ENCODE assay signal across 16 cellular contexts in the genomic region with DNA sequence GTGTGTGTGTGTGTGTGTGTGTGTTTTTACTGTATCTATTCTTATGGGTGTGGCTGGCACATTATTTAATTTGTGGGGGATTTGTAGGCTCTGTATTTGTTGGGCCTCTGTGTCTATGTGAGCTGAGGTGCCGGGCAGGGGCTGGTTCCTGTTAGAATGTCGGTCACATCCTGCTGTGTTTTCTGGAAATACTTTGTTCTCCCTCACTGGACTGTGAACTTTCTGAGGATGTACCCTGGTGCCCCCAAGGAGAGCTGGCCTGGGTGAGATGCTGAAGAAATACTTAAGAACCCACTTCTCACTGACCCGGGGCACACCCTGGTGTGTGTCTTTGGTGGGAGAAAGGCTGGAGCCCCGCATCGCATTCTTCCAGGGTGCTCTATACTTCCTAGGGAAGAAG. TPM values are rescaled to one million over a fixed set of nuclear protein-coding genes. Genes with fewer than 3 reads are reported as not detected.
DNase-seq lines count a peak whose midpoint lies in the region; ATAC-seq and TF ChIP-seq lines count a peak whose summit lies in the region.
"Had no signal": no experiment of that assay in that cellular context is flagged by ENCODE, and none has a peak within 500 bp of the region (broad histone marks: within the 10 kb centered on the region; RNA-seq: fewer than 3 reads in every experiment).

No MANE protein-coding gene starts in this region.

- H3K4me1 Mint-ChIP-seq in nephron progenitor cell (peaks cover 71% of the 10 kb centered on the region), Caco-2 (ENCODE audit: low read depth, unreplicated experiment) (no peaks in the 10 kb centered on the region)

- H3K27ac Mint-ChIP-seq in nephron progenitor cell, result peak overlapping the region; percentile 36
- no peak overlapping the region for H3K27ac Mint-ChIP-seq in Caco-2 (ENCODE audit: unreplicated experiment)

- no peak for DNase-seq in left ventricle myocardium inferior
- no peak for DNase-seq in cardiac septum (ENCODE audit: low spot score)
- DNase-seq in epithelial cell of prostate (ENCODE audit: low read depth, low spot score), result no peak
- DNase-seq in nephron progenitor cell, result no peak
- no peak for DNase-seq in Caco-2
- no peak for DNase-seq in GM20000 (ENCODE audit: low spot score)
- DNase-seq in right lobe of liver, result no peak
- DNase-seq: COR-L47, MM.1S, NCI-H1105 treated with DMSO at 0.1 percent for 48 hours, NCI-H1930, NCI-H2171, NCI-H446 treated with DMSO at 0.1 percent for 48 hours had no signal

- H3K9me3 ChIP-seq in left ventricle myocardium inferior (replicated peaks) (no peaks in the 10 kb centered on the region), Caco-2 (no peaks in the 10 kb centered on the region), right lobe of liver (no peaks in the 10 kb centered on the region)
- H3K9me3 ChIP-seq: A549, HAP-1 had no signal

- 80% methylated on average over 1 of the region's 5 CpGs for WGBS in right lobe of liver (ENCODE audit: insufficient coverage, low coverage, low lambda C conversion rate, missing lambda C conversion rate)

- H3K27me3 Mint-ChIP-seq in nephron progenitor cell (ENCODE audit: low read depth, poor library complexity) (no peaks in the 10 kb centered on the region), Caco-2 (ENCODE audit: insufficient read depth, unreplicated experiment) (no peaks in the 10 kb centered on the region)

- peaks cover 6% of the 10 kb centered on the region for H3K9me3 Mint-ChIP-seq in nephron progenitor cell
- H3K9me3 Mint-ChIP-seq in Caco-2 (ENCODE audit: unreplicated experiment), result no peaks in the 10 kb centered on the region

- no peak for TF ChIP-seq POLR2A in right lobe of liver (IDR thresholded peaks at IDR 0.05)

- H3K4me3 Mint-ChIP-seq in nephron progenitor cell (no peak overlapping the region), Caco-2 (ENCODE audit: unreplicated experiment) (no peak overlapping the region)
- H3K4me3 Mint-ChIP-seq: CD14-positive monocyte had no signal

- no peak for ATAC-seq in right lobe of liver
- ATAC-seq: A549 had no signal

- H3K36me3 ChIP-seq in left ventricle myocardium inferior (no peaks in the 10 kb centered on the region), Caco-2 (ENCODE audit: control insufficient read depth, insufficient read depth, low read length) (no peaks in the 10 kb centered on the region), right lobe of liver (no peaks in the 10 kb centered on the region)
- H3K36me3 ChIP-seq: HAP-1 had no signal

- H3K4me1 ChIP-seq in left ventricle myocardium inferior, result peaks cover 82% of the 10 kb centered on the region
- H3K4me1 ChIP-seq in Caco-2, result no peaks in the 10 kb centered on the region
- H3K4me1 ChIP-seq in right lobe of liver, result peaks cover 0 to 15% (median 6%) of the 10 kb centered on the region in 4 donors

- BruUV-seq in Caco-2 (replicated peaks; lab: Mats Ljungman, UMichigan), result no TSS peak

- peak overlapping the region; percentile 58 for H3K27ac ChIP-seq in left ventricle myocardium inferior (replicated peaks)
- H3K27ac ChIP-seq in epithelial cell of prostate, result peak overlapping the region; percentile 27
- H3K27ac ChIP-seq in right lobe of liver, result no peak overlapping the region

- CTCF ChIA-PET in Caco-2 (lab: Charles Lee), result no interaction called here

- TF ChIP-seq CTCF in left ventricle myocardium inferior (IDR thresholded peaks at IDR 0.05; ENCODE audit: borderline replicate concordance) (no peak), nephron progenitor cell (IDR thresholded peaks at IDR 0.05) (no peak), Caco-2 (IDR thresholded peaks at IDR 0.05; ENCODE audit: insufficient read depth in 1 of 2, low read depth in 1 of 2, low read length in 1 of 2, severe bottlenecking in 1 of 2, unreplicated experiment in 1 of 2) (no peak), GM20000 (IDR thresholded peaks at IDR 0.05; ENCODE audit: extremely low read depth, missing control alignments) (no peak), right lobe of liver (IDR thresholded peaks at IDR 0.05) (no peak)

- POLR2A ChIA-PET in Caco-2 (lab: Charles Lee), result no interaction called here

- H3K27me3 ChIP-seq in left ventricle myocardium inferior (ENCODE audit: low read depth) (no peaks in the 10 kb centered on the region), Caco-2 (replicated peaks; ENCODE audit: control insufficient read depth, insufficient read depth, low read length) (no peaks in the 10 kb centered on the region), right lobe of liver (no peaks in the 10 kb centered on the region)

- intact Hi-C loops in left ventricle myocardium inferior (cut with micrococcal nuclease), result no loop called here
- intact Hi-C loops in cardiac septum (cut with DNase I), result no loop called here
- intact Hi-C loops in Caco-2 (cut with micrococcal nuclease; ENCODE audit: unreplicated experiment), result no loop called here
- intact Hi-C loops in right lobe of liver (cut with DNase I), result no loop called here

- H3K36me3 Mint-ChIP-seq in nephron progenitor cell (ENCODE audit: low read depth), result peaks cover 7% of the 10 kb centered on the region
- peaks cover 8% of the 10 kb centered on the region for H3K36me3 Mint-ChIP-seq in Caco-2 (ENCODE audit: insufficient read depth, unreplicated experiment)
- H3K36me3 Mint-ChIP-seq: CD14-positive monocyte had no signal

- no peak overlapping the region for H3K4me3 ChIP-seq in left ventricle myocardium inferior
- H3K4me3 ChIP-seq in Caco-2 (ENCODE audit: low read depth, low read length), result no peak overlapping the region
- no peak overlapping the region for H3K4me3 ChIP-seq in right lobe of liver
- H3K4me3 ChIP-seq: A549, HAP-1 had no signal

RNA-seq across cellular contexts. Expression of a gene that starts 28.6 kb away (rescaled TPM):
- total RNA-seq in left ventricle myocardium inferior, result 12.2 TPM
- 12.3 TPM for total RNA-seq in cardiac septum
- total RNA-seq in Caco-2 (2022), result 28.6 and 34.7 TPM in 2 replicates
- 10 to 100 TPM; 31.1 to 56.6 (median 39.2) TPM for total RNA-seq in right lobe of liver

RNA-seq across cellular contexts. Expression of a gene that starts 34.6 kb away (rescaled TPM):
- total RNA-seq in left ventricle myocardium inferior (not detected), cardiac septum (not detected), Caco-2 (2022) (not detected in 2 replicates), right lobe of liver (not detected)

Comparison
In these comparisons a context has a peak if more than half of its experiments do, and no peak if none do; other contexts are left out.
1. H3K27ac ChIP-seq: peak in left ventricle myocardium inferior (single experiment) and epithelial cell of prostate (single experiment); none in right lobe of liver (0 of 3).